In the genomic region with DNA sequence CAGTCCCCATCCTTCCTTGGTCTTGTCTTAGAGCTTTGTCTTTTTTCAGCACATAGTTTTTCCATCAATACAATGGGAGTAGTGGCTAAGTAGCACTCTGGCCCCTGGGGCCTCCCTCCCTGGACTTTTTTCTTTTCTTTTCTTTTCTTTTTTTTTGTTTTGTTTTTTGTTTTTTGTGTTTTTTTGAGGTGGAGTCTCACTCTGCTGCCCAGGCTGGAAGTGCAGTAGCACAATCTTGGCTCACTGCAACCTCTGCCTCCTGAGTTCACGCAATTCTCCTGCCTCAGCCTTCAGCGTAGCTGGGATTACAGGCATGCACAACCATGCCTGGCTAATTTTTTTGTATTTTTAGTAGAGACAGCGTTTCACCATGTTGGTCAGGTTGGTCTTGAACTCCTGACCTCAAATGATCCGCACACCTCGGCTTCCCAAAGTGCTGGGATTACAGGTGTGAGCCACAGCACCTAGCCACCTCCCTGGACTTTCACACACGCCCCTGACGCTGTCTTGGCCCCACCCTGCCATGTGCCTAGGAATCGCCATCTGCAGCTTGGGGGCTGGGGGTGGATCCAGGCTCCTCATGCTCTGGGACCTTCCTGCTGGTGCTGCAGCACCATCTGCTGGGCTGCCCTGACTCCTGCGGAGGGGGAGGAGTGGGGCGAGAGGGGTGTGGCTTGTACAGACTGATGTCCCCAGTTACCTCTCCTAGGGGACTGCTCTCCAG, we compare ENCODE assay signal across 9 cellular contexts. TPM values are rescaled to one million over a fixed set of nuclear protein-coding genes. Genes with fewer than 3 reads are reported as not detected.
DNase-seq lines count a peak whose midpoint lies in the region; ATAC-seq and TF ChIP-seq lines count a peak whose summit lies in the region.
"Had no signal": no experiment of that assay in that cellular context is flagged by ENCODE, and none has a peak within 500 bp of the region (broad histone marks: within the 10 kb centered on the region; RNA-seq: fewer than 3 reads in every experiment).

No MANE protein-coding gene starts in this region.

- TF ChIP-seq CTCF in progenitor cell of endocrine pancreas (IDR thresholded peaks at IDR 0.05; ENCODE audit: unreplicated experiment) (peak; percentile 88), upper lobe of left lung (IDR thresholded peaks at IDR 0.05) (peak; percentile 89 to 98 (median 96))

- 7 to 21% methylated on average over 9 to 10 of the region's 10 CpGs for WGBS in upper lobe of left lung, 2 donors

- H3K4me3 Mint-ChIP-seq in T-cell (peak overlapping the region; percentile 39 to 94 (median 60)), progenitor cell of endocrine pancreas (ENCODE audit: low read depth) (peak overlapping the region; percentile 92)

- H3K36me3 Mint-ChIP-seq in T-cell, result peaks cover 7% of the 10 kb centered on the region
- H3K36me3 Mint-ChIP-seq in progenitor cell of endocrine pancreas (ENCODE audit: insufficient read depth), result peaks cover 5% of the 10 kb centered on the region

- no peak for TF ChIP-seq EP300 in upper lobe of left lung (IDR thresholded peaks at IDR 0.05)

- POLR2A ChIA-PET in T-cell (lab: Charles Lee), result interaction anchor here in 1 of 2 donors (1.0 kb wide), 1 partner anchor 11 kb away, joined by 3 read pairs; no protein-coding TSS in a partner anchor

- peak overlapping the region; percentile 92 for H3K4me3 ChIP-seq in adipocyte (ENCODE audit: low read length)
- H3K4me3 ChIP-seq in upper lobe of left lung, result peak overlapping the region in 2 of 4 donors; percentile 82 to 90

- H3K27me3 Mint-ChIP-seq in T-cell (no peaks in the 10 kb centered on the region), progenitor cell of endocrine pancreas (no peaks in the 10 kb centered on the region)

- H3K9me3 Mint-ChIP-seq in T-cell (no peaks in the 10 kb centered on the region), progenitor cell of endocrine pancreas (ENCODE audit: low read depth) (no peaks in the 10 kb centered on the region)

- H3K9ac ChIP-seq in adipocyte (ENCODE audit: low read length), result peak overlapping the region; percentile 92

- H3K27me3 ChIP-seq in adipocyte (replicated peaks; ENCODE audit: control insufficient read depth, insufficient read depth, low read length), result no peaks in the 10 kb centered on the region
- H3K27me3 ChIP-seq in upper lobe of left lung, result no peaks in the 10 kb centered on the region

- no peak for TF ChIP-seq POLR2A in upper lobe of left lung (IDR thresholded peaks at IDR 0.05)

- DNase-seq in CD1c-positive myeloid dendritic cell (ENCODE audit: extremely low spot score) (peak; percentile 92), NCI-H128 (lab: John Stamatoyannopoulos, UW; ENCODE audit: unreplicated experiment) (peak; percentile 52), T-cell (peak; percentile 69 to 89 (median 82)), adipocyte (ENCODE audit: low read depth) (peak; percentile 97), cardiac septum (ENCODE audit: low spot score) (peak; percentile 95), progenitor cell of endocrine pancreas (ENCODE audit: low spot score, unreplicated experiment) (peak; percentile 82), upper lobe of left lung (peak; percentile 89 to 96)

- CTCF ChIA-PET in T-cell (lab: Charles Lee), result interaction anchor here (0.5 to 1.7 kb wide), 8 partner anchors 12 to 181 kb away, joined by 3 to 10 read pairs (median 4); a partner anchor contains a TSS

- H3K36me3 ChIP-seq in adipocyte (ENCODE audit: control insufficient read depth, insufficient read depth, low read length, severe bottlenecking) (peaks cover 35% of the 10 kb centered on the region), upper lobe of left lung (peaks cover 10 to 36% (median 36%) of the 10 kb centered on the region in 4 donors)

- no peaks in the 10 kb centered on the region for H3K9me3 ChIP-seq in adipocyte (ENCODE audit: control insufficient read depth, low read length)
- no peaks in the 10 kb centered on the region for H3K9me3 ChIP-seq in upper lobe of left lung

- H3K4me1 Mint-ChIP-seq in T-cell, result peaks cover 42 to 50% (median 48%) of the 10 kb centered on the region in 3 donors
- H3K4me1 Mint-ChIP-seq in progenitor cell of endocrine pancreas (ENCODE audit: low read depth), result peaks cover 39% of the 10 kb centered on the region

- H3K4me1 ChIP-seq in adipocyte (ENCODE audit: control insufficient read depth, insufficient read depth, low read length) (peaks cover 31% of the 10 kb centered on the region), upper lobe of left lung (peaks cover 40 to 77% (median 44%) of the 10 kb centered on the region in 4 donors)

- peak overlapping the region; percentile 97 to 99 (median 98) for H3K27ac ChIP-seq in upper lobe of left lung

- peak; percentile 36 for ATAC-seq in GM21526 (IDR thresholded peaks at IDR 0.05; ENCODE audit: low FRiP score, unreplicated experiment)
- ATAC-seq in T-cell (replicated peaks in 1 of 4), result peak; percentile 36 to 57 (median 50)
- ATAC-seq in upper lobe of left lung (ENCODE audit: low FRiP score in 2 of 2), result peak; percentile 82 to 89

- H3K27ac Mint-ChIP-seq in T-cell, result peak overlapping the region; percentile 77 to 88
- H3K27ac Mint-ChIP-seq in progenitor cell of endocrine pancreas, result peak overlapping the region; percentile 92

- intact Hi-C loops in cardiac septum (cut with DNase I), result loop anchor here (1.0 to 5.0 kb wide), 2 partner anchors 175 to 247 kb away; a partner anchor contains a TSS

RNA-seq across cellular contexts. Expression of a gene that starts 2.8 kb away (rescaled TPM):
- total RNA-seq in T-cell (10 to 100 TPM; 25.2 to 40.3 (median 37.8) TPM), cardiac septum (12.9 TPM), progenitor cell of endocrine pancreas (80.0 and 83.4 TPM in 2 replicates), upper lobe of left lung (10 to 100 TPM; 25.4 to 44.6 (median 37.5) TPM)

RNA-seq across cellular contexts. Expression of a gene that starts 53.6 kb away (rescaled TPM):
- total RNA-seq in T-cell, result not detected
- total RNA-seq in cardiac septum, result not detected
- total RNA-seq in progenitor cell of endocrine pancreas, result not detected in 2 replicates
- total RNA-seq in upper lobe of left lung, result not detected
- total RNA-seq: T-helper 2 cell treated with Interferon-gamma antibody and Interleukin-4, amounts not matched to agents 100 ng/mL and 5 ng/mL, for 36 hours had no signal
